19 cellular contexts compared by ENCODE assay signal in genomic region chr3:46168583-46168982, GRCh38. TPM values are rescaled to one million over a fixed set of nuclear protein-coding genes. Genes with fewer than 3 reads are reported as not detected.
"Had no signal": no experiment of that assay in that cellular context is flagged by ENCODE, and none has a peak within 500 bp of the region (broad histone marks: within the 10 kb centered on the region; RNA-seq: fewer than 3 reads in every experiment).

No MANE protein-coding gene starts in this region.

- H3K36me3 ChIP-seq: colonic mucosa, esophagus squamous epithelium, gastrocnemius medialis, left ventricle myocardium inferior, tibial nerve, uterus had no signal

- H3K4me3 Mint-ChIP-seq: activated CD4-positive, alpha-beta memory T cell treated with anti-CD3 and anti-CD28 coated beads, Interleukin-2, amount 10 ng/mL, durations not matched to agents 7 days and 5 days; activated naive CD4-positive, alpha-beta T cell treated with anti-CD3 and anti-CD28 coated beads, Interleukin-2, amount 10 ng/mL, durations not matched to agents 7 days and 5 days; activated T-cell treated with anti-CD3 and anti-CD28 coated beads, Interleukin-2, amount 50 U/mL, for 24 hours; natural killer cell treated with Interleukin-12 subunit alpha and Interleukin-12 subunit beta and Interleukin-15 and Interleukin-18, amount 100 ng/mL, for 72 hours; WTC11 had no signal

- H3K27ac ChIP-seq: colonic mucosa, esophagus squamous epithelium, gastrocnemius medialis, left ventricle myocardium inferior, tibial nerve, uterus had no signal

- H3K4me1 Mint-ChIP-seq: activated CD4-positive, alpha-beta memory T cell treated with anti-CD3 and anti-CD28 coated beads, Interleukin-2, amount 10 ng/mL, durations not matched to agents 7 days and 5 days; WTC11 had no signal

- H3K36me3 Mint-ChIP-seq: WTC11 had no signal

- H3K27me3 ChIP-seq: colonic mucosa, esophagus squamous epithelium, gastrocnemius medialis, tibial nerve, uterus had no signal

- H3K27me3 Mint-ChIP-seq: activated T-cell treated with anti-CD3 and anti-CD28 coated beads, Interleukin-2, amount 50 U/mL, for 24 hours; natural killer cell treated with Interleukin-12 subunit alpha and Interleukin-12 subunit beta and Interleukin-15 and Interleukin-18, amount 100 ng/mL, for 72 hours had no signal

- DNase-seq: activated CD4-positive, alpha-beta memory T cell treated with anti-CD3 and anti-CD28 coated beads, Interleukin-2, amount 10 ng/mL, durations not matched to agents 7 days and 5 days; activated CD4-positive, alpha-beta T cell treated with anti-CD3 and anti-CD28 coated beads for 4 hours; activated naive CD4-positive, alpha-beta T cell treated with anti-CD3 and anti-CD28 coated beads, Interleukin-2, amount 10 ng/mL, durations not matched to agents 7 days and 5 days; activated T-cell treated with anti-CD3 and anti-CD28 coated beads, Interleukin-2, amount 50 U/mL, for 24 hours; colonic mucosa; effector CD4-positive, alpha-beta T cell; esophagus squamous epithelium; gastrocnemius medialis; islet precursor cell; left ventricle myocardium inferior; mesendoderm; stimulated activated CD4-positive, alpha-beta T cell treated with anti-CD3 and anti-CD28 coated beads, Interleukin-4, amount 100 ng/mL, for 24 hours; stimulated activated naive CD4-positive, alpha-beta T cell; substantia nigra; T-helper 2 cell; uterus had no signal

- H3K4me3 ChIP-seq: colonic mucosa, esophagus squamous epithelium, gastrocnemius medialis, left ventricle myocardium inferior, tibial nerve, uterus had no signal

- H3K27ac Mint-ChIP-seq: activated CD4-positive, alpha-beta memory T cell treated with anti-CD3 and anti-CD28 coated beads, Interleukin-2, amount 10 ng/mL, durations not matched to agents 7 days and 5 days; activated naive CD4-positive, alpha-beta T cell treated with anti-CD3 and anti-CD28 coated beads, Interleukin-2, amount 10 ng/mL, durations not matched to agents 7 days and 5 days; activated T-cell treated with anti-CD3 and anti-CD28 coated beads, Interleukin-2, amount 50 U/mL, for 24 hours; natural killer cell treated with Interleukin-12 subunit alpha and Interleukin-12 subunit beta and Interleukin-15 and Interleukin-18, amount 100 ng/mL, for 72 hours; WTC11 had no signal

- H3K9me3 ChIP-seq: colonic mucosa, gastrocnemius medialis, uterus had no signal

- H3K4me1 ChIP-seq: colonic mucosa, gastrocnemius medialis, left ventricle myocardium inferior, tibial nerve, uterus had no signal

RNA-seq across cellular contexts. Expression of gene CCR1, which starts 39.5 kb away (rescaled TPM):
- total RNA-seq: WTC11 had no signal
